Comparison of ENCODE assay signal across 21 cellular contexts in genomic region chr5:143800715-143801114, GRCh38. TPM values are rescaled to one million over a fixed set of nuclear protein-coding genes. Genes with fewer than 3 reads are reported as not detected.
DNase-seq lines count a peak whose midpoint lies in the region; ATAC-seq and TF ChIP-seq lines count a peak whose summit lies in the region.
"Had no signal": no experiment of that assay in that cellular context is flagged by ENCODE, and none has a peak within 500 bp of the region (broad histone marks: within the 10 kb centered on the region; RNA-seq: fewer than 3 reads in every experiment).

No MANE protein-coding gene starts in this region.

- no peaks in the 10 kb centered on the region for H3F3A ChIP-seq in GM23248 (ENCODE audit: insufficient read depth)

- H3K27ac ChIP-seq in GM23248 (no peak overlapping the region), Peyer's patch (no peak overlapping the region), dorsolateral prefrontal cortex (peak overlapping the region in 4 of 59 donors; percentile 46 to 48 (median 48))
- H3K27ac ChIP-seq: adrenal gland, epithelial cell of prostate, gastroesophageal sphincter, upper lobe of right lung had no signal

- TF ChIP-seq POLR2A in Peyer's patch (IDR thresholded peaks at IDR 0.05) = no peak

- H3K79me2 ChIP-seq in GM23248 (ENCODE audit: insufficient read depth) = no peaks in the 10 kb centered on the region

- no peaks in the 10 kb centered on the region for H3K36me3 ChIP-seq in GM23248 (ENCODE audit: low read depth)
- H3K36me3 ChIP-seq in Peyer's patch = no peaks in the 10 kb centered on the region
- H3K36me3 ChIP-seq: adrenal gland, gastroesophageal sphincter, upper lobe of right lung had no signal

- H3K27me3 Mint-ChIP-seq in glutamatergic neuron (ENCODE audit: unreplicated experiment) = no peaks in the 10 kb centered on the region

- no peaks in the 10 kb centered on the region for H3K9me3 Mint-ChIP-seq in glutamatergic neuron (ENCODE audit: unreplicated experiment)
- H3K9me3 Mint-ChIP-seq: nephron progenitor cell had no signal

- no peaks in the 10 kb centered on the region for H4K20me1 ChIP-seq in GM23248 (ENCODE audit: insufficient read depth)

- TF ChIP-seq CTCF in glutamatergic neuron (IDR thresholded peaks at IDR 0.05; ENCODE audit: partially characterized antibody, unreplicated experiment) = no peak
- no peak for TF ChIP-seq CTCF in Peyer's patch (IDR thresholded peaks at IDR 0.05)
- no peak for TF ChIP-seq CTCF in dorsolateral prefrontal cortex (IDR thresholded peaks at IDR 0.05 in 54 of 56, conservative IDR thresholded peaks at IDR 0.05 in 2 of 56; ENCODE audit: low read depth in 1 of 56, partially characterized antibody in 56 of 56)

- intact Hi-C loops in dorsolateral prefrontal cortex (cut with DNase I) = no loop called here

- H3K9ac ChIP-seq in GM23248 = no peak overlapping the region

- H3K9me3 ChIP-seq in GM23248 (ENCODE audit: low read depth) = no peaks in the 10 kb centered on the region
- H3K9me3 ChIP-seq in Peyer's patch = no peaks in the 10 kb centered on the region
- H3K9me3 ChIP-seq: adrenal gland, gastroesophageal sphincter, upper lobe of right lung had no signal

- H3K4me1 Mint-ChIP-seq in glutamatergic neuron (ENCODE audit: low read depth, unreplicated experiment) = peaks cover 8% of the 10 kb centered on the region

- H3K4me1 ChIP-seq in GM23248 (ENCODE audit: insufficient read depth) (no peaks in the 10 kb centered on the region), Peyer's patch (no peaks in the 10 kb centered on the region)
- H3K4me1 ChIP-seq: adrenal gland, upper lobe of right lung had no signal

- no peak overlapping the region for H3K4me2 ChIP-seq in GM23248 (ENCODE audit: unreplicated experiment)

- ATAC-seq in HG02870 (IDR thresholded peaks at IDR 0.05; ENCODE audit: unreplicated experiment) = no peak
- ATAC-seq: gastroesophageal sphincter, upper lobe of right lung had no signal

- H3K36me3 Mint-ChIP-seq in glutamatergic neuron (ENCODE audit: unreplicated experiment) = no peaks in the 10 kb centered on the region

- H3K27ac Mint-ChIP-seq in glutamatergic neuron (ENCODE audit: unreplicated experiment) = peak overlapping the region; percentile 19
- H3K27ac Mint-ChIP-seq: nephron progenitor cell had no signal

- in situ Hi-C loops in GM23248 (cut with MboI) = no loop called here

- H3K9me2 ChIP-seq in GM23248 (ENCODE audit: insufficient read depth) = no peaks in the 10 kb centered on the region; the same call in 1 of the 2 replicates

- 0 out of 2 replicates have a peak overlapping the region, but pooled peaks have one; percentile 31 for H2AFZ ChIP-seq in GM23248

- DNase-seq in DMS 273 (lab: John Stamatoyannopoulos, UW; ENCODE audit: unreplicated experiment) = peak; percentile 88
- no peak for DNase-seq in GM23248
- peak; percentile 82 for DNase-seq in NCI-H2171 (lab: John Stamatoyannopoulos, UW)
- no peak for DNase-seq in glutamatergic neuron
- no peak for DNase-seq in Peyer's patch
- no peak for DNase-seq in dorsolateral prefrontal cortex
- DNase-seq in NCI-H526 treated with DMSO at 0.1 percent for 48 hours (lab: John Stamatoyannopoulos, UW) = no peak
- DNase-seq: activated CD4-positive, alpha-beta T cell treated with anti-CD3 and anti-CD28 coated beads for 48 hours; activated CD8-positive, alpha-beta memory T cell treated with anti-CD3 and anti-CD28 coated beads, Interleukin-2, amount 50 U/mL, for 4 hours; activated gamma-delta T cell; adrenal gland; GDM1; kidney glomerular epithelial cell; NCI-H1417 treated with DMSO at 0.1 percent for 48 hours; nephron progenitor cell; small intestine; stimulated activated CD4-positive, alpha-beta T cell treated with anti-CD3 and anti-CD28 coated beads, Interleukin-2, amount 100 ng/mL, for 48 hours; upper lobe of right lung had no signal

- no peak overlapping the region for H3K4me3 Mint-ChIP-seq in glutamatergic neuron (ENCODE audit: unreplicated experiment)
- H3K4me3 Mint-ChIP-seq: nephron progenitor cell had no signal

- H3K4me3 ChIP-seq in GM23248 = no peak overlapping the region
- no peak overlapping the region for H3K4me3 ChIP-seq in Peyer's patch
- H3K4me3 ChIP-seq in dorsolateral prefrontal cortex = no peak overlapping the region
- H3K4me3 ChIP-seq: adrenal gland, gastroesophageal sphincter, upper lobe of right lung had no signal

- 22 to 24% methylated on average over 2 of the region's 2 CpGs for WGBS in GM23248 (ENCODE audit: low coverage in 1 of 2, low lambda C conversion rate in 2 of 2, missing lambda C conversion rate in 2 of 2), 2 experiments

- H3K27me3 ChIP-seq in GM23248 (replicated peaks; ENCODE audit: insufficient read depth) (no peaks in the 10 kb centered on the region), Peyer's patch (no peaks in the 10 kb centered on the region), dorsolateral prefrontal cortex (no peaks in the 10 kb centered on the region)
- H3K27me3 ChIP-seq: gastroesophageal sphincter, upper lobe of right lung had no signal

RNA-seq across cellular contexts. Expression of gene HMHB1, which starts 11.2 kb away (rescaled TPM):
- not detected in 2 replicates for total RNA-seq in GM23248 (2014; rRNA removed; shearing (Covaris generic))
- polyA plus RNA-seq in GM23248 (2016; fragmentation: Nextera tagmentation; extraction: Ambion mirVana) = not detected in 2 replicates
- total RNA-seq in glutamatergic neuron (ENCODE audit: unreplicated experiment) = not detected
- total RNA-seq in Peyer's patch = not detected
- not detected for total RNA-seq in dorsolateral prefrontal cortex
- total RNA-seq: adrenal gland, gastroesophageal sphincter, upper lobe of right lung had no signal
- polyA plus RNA-seq: adrenal gland, small intestine had no signal

Comparison
In these comparisons a context has a peak if more than half of its experiments do, and no peak if none do; other contexts are left out.
1. DNase-seq: peak in DMS 273 (single experiment) and NCI-H2171 (single experiment); none in GM23248 (single experiment), glutamatergic neuron (single experiment), Peyer's patch (0 of 3), dorsolateral prefrontal cortex (0 of 10) and NCI-H526 treated with DMSO at 0.1 percent for 48 hours (single experiment).